Comparison of ENCODE assay signal across 1 cellular context in the genomic region with DNA sequence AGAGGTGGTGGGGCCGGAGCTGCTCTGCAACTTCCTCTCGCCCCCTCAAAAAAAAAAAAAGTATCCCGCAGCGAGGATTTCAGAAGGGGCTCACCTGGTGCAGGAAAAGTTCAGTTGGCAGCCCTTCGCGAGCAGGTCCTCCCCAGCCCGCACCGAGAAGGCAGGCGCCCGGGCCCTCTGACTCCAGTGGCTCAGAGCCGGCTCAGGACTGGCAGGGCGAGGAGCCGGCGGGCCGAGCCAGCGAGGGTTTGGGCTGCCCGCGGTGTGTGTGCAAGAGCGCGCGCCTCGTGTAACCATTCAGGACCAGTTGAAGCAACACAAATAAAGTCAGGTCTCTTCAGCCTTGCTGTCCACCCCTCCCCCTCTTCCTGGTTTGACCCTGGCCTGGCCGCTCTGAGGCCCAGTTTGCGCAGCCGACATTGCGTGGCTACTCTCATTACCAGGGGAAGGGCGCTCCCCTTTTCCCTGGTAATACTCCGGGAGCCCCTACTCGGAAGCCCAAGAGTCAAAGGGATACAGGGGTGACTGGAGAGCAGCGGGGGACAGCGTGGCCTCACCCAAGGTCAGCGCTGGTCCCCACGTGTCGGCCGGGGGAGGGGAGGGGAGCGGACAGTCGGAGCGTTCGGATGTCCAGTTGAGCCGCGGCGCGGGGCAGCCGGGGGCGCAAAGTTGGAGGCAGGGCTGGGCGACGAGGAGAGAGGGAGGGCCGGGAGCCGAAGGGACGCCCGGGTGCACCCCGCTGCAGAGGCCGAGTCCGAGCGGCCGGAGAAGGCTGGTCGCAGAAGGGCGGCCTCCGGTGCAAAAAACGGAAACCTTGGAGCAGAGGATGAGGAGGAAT.
TF ChIP-seq lines count a peak whose summit lies in the region.

No MANE protein-coding gene starts in this region.

TF ChIP-seq in A549, 52 proteins besides CTCF, POLR2A, EP300 and RAD21 (continued from another document):
- TF ChIP-seq CBX8 (IDR thresholded peaks at IDR 0.05) (no peak), HDAC2 (IDR thresholded peaks at IDR 0.05) (no peak), ZC3H11A (IDR thresholded peaks at IDR 0.05) (no peak), EHMT2 (IDR thresholded peaks at IDR 0.05; ENCODE audit: low read depth) (no peak), MAZ (IDR thresholded peaks at IDR 0.05; ENCODE audit: borderline replicate concordance, low read depth, low read length) (no peak), NFE2L2 (conservative IDR thresholded peaks at IDR 0.05; ENCODE audit: low read length) (no peak), ZFP36 (IDR thresholded peaks at IDR 0.05; ENCODE audit: borderline replicate concordance, partially characterized antibody) (no peak)
- TF ChIP-seq, protein P1, sequence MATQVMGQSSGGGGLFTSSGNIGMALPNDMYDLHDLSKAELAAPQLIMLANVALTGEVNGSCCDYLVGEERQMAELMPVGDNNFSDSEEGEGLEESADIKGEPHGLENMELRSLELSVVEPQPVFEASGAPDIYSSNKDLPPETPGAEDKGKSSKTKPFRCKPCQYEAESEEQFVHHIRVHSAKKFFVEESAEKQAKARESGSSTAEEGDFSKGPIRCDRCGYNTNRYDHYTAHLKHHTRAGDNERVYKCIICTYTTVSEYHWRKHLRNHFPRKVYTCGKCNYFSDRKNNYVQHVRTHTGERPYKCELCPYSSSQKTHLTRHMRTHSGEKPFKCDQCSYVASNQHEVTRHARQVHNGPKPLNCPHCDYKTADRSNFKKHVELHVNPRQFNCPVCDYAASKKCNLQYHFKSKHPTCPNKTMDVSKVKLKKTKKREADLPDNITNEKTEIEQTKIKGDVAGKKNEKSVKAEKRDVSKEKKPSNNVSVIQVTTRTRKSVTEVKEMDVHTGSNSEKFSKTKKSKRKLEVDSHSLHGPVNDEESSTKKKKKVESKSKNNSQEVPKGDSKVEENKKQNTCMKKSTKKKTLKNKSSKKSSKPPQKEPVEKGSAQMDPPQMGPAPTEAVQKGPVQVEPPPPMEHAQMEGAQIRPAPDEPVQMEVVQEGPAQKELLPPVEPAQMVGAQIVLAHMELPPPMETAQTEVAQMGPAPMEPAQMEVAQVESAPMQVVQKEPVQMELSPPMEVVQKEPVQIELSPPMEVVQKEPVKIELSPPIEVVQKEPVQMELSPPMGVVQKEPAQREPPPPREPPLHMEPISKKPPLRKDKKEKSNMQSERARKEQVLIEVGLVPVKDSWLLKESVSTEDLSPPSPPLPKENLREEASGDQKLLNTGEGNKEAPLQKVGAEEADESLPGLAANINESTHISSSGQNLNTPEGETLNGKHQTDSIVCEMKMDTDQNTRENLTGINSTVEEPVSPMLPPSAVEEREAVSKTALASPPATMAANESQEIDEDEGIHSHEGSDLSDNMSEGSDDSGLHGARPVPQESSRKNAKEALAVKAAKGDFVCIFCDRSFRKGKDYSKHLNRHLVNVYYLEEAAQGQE (IDR thresholded peaks at IDR 0.05), result no peak
- TF ChIP-seq, protein P2, sequence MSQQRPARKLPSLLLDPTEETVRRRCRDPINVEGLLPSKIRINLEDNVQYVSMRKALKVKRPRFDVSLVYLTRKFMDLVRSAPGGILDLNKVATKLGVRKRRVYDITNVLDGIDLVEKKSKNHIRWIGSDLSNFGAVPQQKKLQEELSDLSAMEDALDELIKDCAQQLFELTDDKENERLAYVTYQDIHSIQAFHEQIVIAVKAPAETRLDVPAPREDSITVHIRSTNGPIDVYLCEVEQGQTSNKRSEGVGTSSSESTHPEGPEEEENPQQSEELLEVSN (IDR thresholded peaks at IDR 0.05; ENCODE audit: borderline replicate concordance, low read depth), result no peak
